ENCODE assay signal across 9 cellular contexts in genomic region chr20:36941403-36941835, GRCh38. TPM values are rescaled to one million over a fixed set of nuclear protein-coding genes. Genes with fewer than 3 reads are reported as not detected.
DNase-seq lines count a peak whose midpoint lies in the region; ATAC-seq and TF ChIP-seq lines count a peak whose summit lies in the region.
"Had no signal": no experiment of that assay in that cellular context is flagged by ENCODE, and none has a peak within 500 bp of the region (broad histone marks: within the 10 kb centered on the region; RNA-seq: fewer than 3 reads in every experiment).

No MANE protein-coding gene starts in this region.

- ATAC-seq in natural killer cell, result peak in 1 of 3 donors; percentile 14
- no peak for ATAC-seq in HG02571 (IDR thresholded peaks at IDR 0.05; ENCODE audit: unreplicated experiment)

- H3K4me3 ChIP-seq in colonic mucosa, result no peak overlapping the region

- H3K4me1 Mint-ChIP-seq in natural killer cell (peaks cover 54 to 61% of the 10 kb centered on the region in 2 donors), endothelial cell (ENCODE audit: unreplicated experiment) (peaks cover under 1% of the 10 kb centered on the region)

- no peaks in the 10 kb centered on the region for H3K36me3 ChIP-seq in colonic mucosa

- intact Hi-C loops in colonic mucosa (cut with DNase I) (no loop called here), natural killer cell (cut with micrococcal nuclease) (no loop called here)

- H3K9me3 ChIP-seq in colonic mucosa, result no peaks in the 10 kb centered on the region

- TF ChIP-seq CTCF in colonic mucosa (IDR thresholded peaks at IDR 0.05) (no peak), natural killer cell (IDR thresholded peaks at IDR 0.05) (no peak), endothelial cell (IDR thresholded peaks at IDR 0.05; ENCODE audit: unreplicated experiment) (no peak)

- DNase-seq in stimulated activated CD4-positive, alpha-beta T cell treated with anti-CD3 and anti-CD28 coated beads, Interleukin-4, amount 100 ng/mL, for 24 hours, result peak; percentile 40
- DNase-seq in stimulated activated CD4-positive, alpha-beta T cell treated with anti-CD3 and anti-CD28 coated beads, Interleukin-1b, Interleukin-23, amount 100 ng/mL, for 48 hours, result no peak
- DNase-seq in colonic mucosa (no peak), natural killer cell (no peak), endothelial cell (ENCODE audit: low spot score) (no peak), SHP77 (lab: John Stamatoyannopoulos, UW) (no peak), globus pallidus (ENCODE audit: low spot score) (no peak)
- DNase-seq: MM.1S had no signal

- H3K4me3 Mint-ChIP-seq in natural killer cell, result peak overlapping the region; percentile 58
- H3K4me3 Mint-ChIP-seq in endothelial cell (ENCODE audit: unreplicated experiment), result no peak overlapping the region

- peak overlapping the region; percentile 57 for H3K27ac ChIP-seq in colonic mucosa

- H3K9me3 Mint-ChIP-seq in natural killer cell (no peaks in the 10 kb centered on the region), endothelial cell (ENCODE audit: unreplicated experiment) (no peaks in the 10 kb centered on the region)

- no peak overlapping the region for H3K9ac ChIP-seq in colonic mucosa (ENCODE audit: low read depth in 2 of 2, low read length in 2 of 2)

- H3K27ac Mint-ChIP-seq in natural killer cell, result peak overlapping the region; percentile 86 to 90
- no peak overlapping the region for H3K27ac Mint-ChIP-seq in endothelial cell (ENCODE audit: unreplicated experiment)

- H3K36me3 Mint-ChIP-seq in natural killer cell (peaks cover 7% of the 10 kb centered on the region), endothelial cell (ENCODE audit: low read depth, unreplicated experiment) (peaks cover 22% of the 10 kb centered on the region)

- H3K27me3 ChIP-seq in colonic mucosa, result no peaks in the 10 kb centered on the region

- H3K4me1 ChIP-seq in colonic mucosa, result peaks cover 2% of the 10 kb centered on the region

- H3K27me3 Mint-ChIP-seq in natural killer cell (ENCODE audit: low read depth in 2 of 2), result no peaks in the 10 kb centered on the region
- H3K27me3 Mint-ChIP-seq in endothelial cell (ENCODE audit: unreplicated experiment), result peaks cover 2% of the 10 kb centered on the region

RNA-seq across cellular contexts. Expression of gene SAMHD1, which starts 10.1 kb away (rescaled TPM):
- total RNA-seq in colonic mucosa (10 to 100 TPM; 24.0 to 35.6 TPM), natural killer cell (100 to 1,000 TPM; 237 to 279 (median 270) TPM), endothelial cell (ENCODE audit: unreplicated experiment) (58.1 TPM)
